ENCODE assay signal across 10 cellular contexts in the genomic region with DNA sequence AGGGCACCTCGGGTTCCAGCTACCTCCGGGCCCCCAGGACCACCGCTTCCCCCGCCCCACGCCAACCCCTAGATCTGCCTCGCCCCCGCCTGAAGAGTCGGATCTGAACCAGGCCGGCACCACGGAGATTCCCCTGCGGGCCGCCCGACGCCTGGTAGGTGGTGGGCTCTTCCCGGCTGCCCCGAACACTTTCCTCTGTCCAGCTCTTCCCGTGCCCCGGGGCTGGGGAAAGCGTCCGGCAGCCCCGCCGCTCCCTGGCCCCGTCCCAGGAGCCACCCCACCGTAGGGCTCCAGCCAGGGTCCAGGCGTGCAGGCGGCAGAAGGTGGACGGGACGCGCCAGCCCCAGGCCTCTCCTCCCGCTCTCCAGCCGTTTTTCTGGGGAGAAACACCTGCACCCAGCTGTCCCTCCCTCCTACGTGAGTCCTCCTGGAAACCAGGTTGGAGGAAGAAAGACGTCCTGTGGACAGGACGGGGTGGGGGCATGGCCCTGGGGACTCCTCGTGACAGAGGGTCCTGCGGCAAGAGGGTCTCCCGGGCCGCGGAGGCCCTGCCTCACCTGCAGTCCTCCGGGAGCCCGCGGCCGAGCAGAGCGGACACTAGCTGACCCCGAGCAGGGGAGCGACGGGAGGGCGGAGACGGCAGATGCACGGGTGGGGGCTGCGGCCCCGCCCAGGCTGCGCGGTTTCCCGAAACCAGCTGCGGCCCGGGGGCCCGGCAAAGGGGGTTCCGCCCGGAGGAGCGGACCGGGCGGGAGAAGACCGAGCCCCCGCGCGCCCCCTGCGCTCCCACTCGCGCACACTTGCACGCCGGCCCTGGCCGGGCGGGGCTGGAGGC. TPM values are rescaled to one million over a fixed set of nuclear protein-coding genes. Genes with fewer than 3 reads are reported as not detected.
DNase-seq lines count a peak whose midpoint lies in the region; ATAC-seq and TF ChIP-seq lines count a peak whose summit lies in the region.
"Had no signal": no experiment of that assay in that cellular context is flagged by ENCODE, and none has a peak within 500 bp of the region (broad histone marks: within the 10 kb centered on the region; RNA-seq: fewer than 3 reads in every experiment).

Gene TMEM176B (minus strand): TSS at position 624 of the 835 bp plus-strand sequence. CDS start 3,795 bp downstream, outside the sequence.

- H3K27me3 ChIP-seq in CD4-positive, alpha-beta memory T cell (ENCODE audit: insufficient read depth, low read length), result peaks cover 32% of the 10 kb centered on the region
- no peaks in the 10 kb centered on the region for H3K27me3 ChIP-seq in Peyer's patch
- peaks cover 0 to 50% (median 25%) of the 10 kb centered on the region in 7 donors for H3K27me3 ChIP-seq in heart right ventricle
- H3K27me3 ChIP-seq in ovary, result no peaks in the 10 kb centered on the region
- H3K27me3 ChIP-seq in mesenchymal stem cell (ENCODE audit: control insufficient read depth in 1 of 2, insufficient read depth in 1 of 2, low read length in 2 of 2), result peaks cover 16 to 61% of the 10 kb centered on the region in 2 experiments

- H3K9me3 ChIP-seq in CD4-positive, alpha-beta memory T cell (ENCODE audit: control insufficient read depth in 1 of 2, low read length in 2 of 2), result no peaks in the 10 kb centered on the region
- H3K9me3 ChIP-seq in Peyer's patch, result no peaks in the 10 kb centered on the region
- H3K9me3 ChIP-seq in heart right ventricle, result no peaks in the 10 kb centered on the region
- no peaks in the 10 kb centered on the region for H3K9me3 ChIP-seq in ovary
- no peaks in the 10 kb centered on the region for H3K9me3 ChIP-seq in mesenchymal stem cell (ENCODE audit: control insufficient read depth, low read length)

- H3K27me3 Mint-ChIP-seq in CD4-positive, alpha-beta memory T cell, result peaks cover 42 to 45% of the 10 kb centered on the region in 2 donors

- peak within 1 kb of the TSS in 1 of 2 donors; percentile 32 for H3K4me3 ChIP-seq in CD4-positive, alpha-beta memory T cell (ENCODE audit: low read length in 2 of 2)
- H3K4me3 ChIP-seq in Peyer's patch (peak within 1 kb of the TSS; percentile 50 to 81 (median 64)), heart right ventricle (peak within 1 kb of the TSS; percentile 42 to 76 (median 66)), ovary (peak within 1 kb of the TSS; percentile 55), mesenchymal stem cell (ENCODE audit: insufficient read depth in 1 of 2, low read depth in 1 of 2, low read length in 2 of 2) (no peak within 1 kb of the TSS)

- H3K23ac ChIP-seq in mesenchymal stem cell (ENCODE audit: low read length in 2 of 2), result no peak within 1 kb of the TSS

- WGBS in heart right ventricle, 2 donors, result 8% methylated on average over 72 to 74 of the region's 74 CpGs
- WGBS in ovary, 3 donors, result 3 to 5% (median 4%) methylated on average over 59 to 74 of the region's 74 CpGs
- 18% methylated on average over 47 of the region's 74 CpGs for WGBS in mesenchymal stem cell

- H2AFZ ChIP-seq in mesenchymal stem cell (ENCODE audit: low read depth, low read length), result no peak within 1 kb of the TSS

- H3K27ac ChIP-seq in CD4-positive, alpha-beta memory T cell (ENCODE audit: low read depth, low read length), result no peak within 1 kb of the TSS
- H3K27ac ChIP-seq in Peyer's patch (peak within 1 kb of the TSS; percentile 73 to 92 (median 91)), heart right ventricle (peak within 1 kb of the TSS in 9 of 10 donors; percentile 40 to 81 (median 66)), ovary (peak within 1 kb of the TSS; percentile 68 to 70), mesenchymal stem cell (ENCODE audit: low read length, poor library complexity, severe bottlenecking) (no peak within 1 kb of the TSS)

- peaks cover 0 to 14% (median 6%) of the 10 kb centered on the region in 8 donors for H3K9me3 Mint-ChIP-seq in CD4-positive, alpha-beta memory T cell

- H3K4me3 Mint-ChIP-seq in CD4-positive, alpha-beta memory T cell, result peak within 1 kb of the TSS; percentile 59 to 76 (median 74)

- intact Hi-C loops in CD4-positive, alpha-beta memory T cell (cut with micrococcal nuclease), result no loop called here
- intact Hi-C loops in heart right ventricle (cut with DNase I), result loop anchor here in 2 of 10 donors (5.0 to 10.0 kb wide), 2 partner anchors 47 to 185 kb away; no protein-coding TSS in a partner anchor
- intact Hi-C loops in ovary (cut with DNase I), result no loop called here

- POLR2A ChIA-PET in CD4-positive, alpha-beta memory T cell (lab: Charles Lee; ENCODE audit: partially characterized antibody), result interaction anchor here (0.6 kb wide), 1 partner anchor 1859 kb away, joined by 3 read pairs; no protein-coding TSS in a partner anchor

- H3K4me2 ChIP-seq in mesenchymal stem cell (ENCODE audit: low read length, poor library complexity, severe bottlenecking), result no peak within 1 kb of the TSS

- H3K14ac ChIP-seq in mesenchymal stem cell (ENCODE audit: low read length in 2 of 2), result no peak within 1 kb of the TSS

- CTCF ChIA-PET in CD4-positive, alpha-beta memory T cell (lab: Charles Lee; ENCODE audit: partially characterized antibody), result no interaction called here

- H4K91ac ChIP-seq in mesenchymal stem cell (ENCODE audit: low read length), result no peak within 1 kb of the TSS

- H2BK15ac ChIP-seq in mesenchymal stem cell (ENCODE audit: low read depth, poor library complexity, severe bottlenecking), result no peak within 1 kb of the TSS

- no peak within 1 kb of the TSS for H2AK5ac ChIP-seq in mesenchymal stem cell (ENCODE audit: low read length, severe bottlenecking)

- H2BK120ac ChIP-seq in mesenchymal stem cell (ENCODE audit: low read depth, low read length), result no peak within 1 kb of the TSS

- peaks cover 14% of the 10 kb centered on the region for H3K4me1 ChIP-seq in CD4-positive, alpha-beta memory T cell (ENCODE audit: insufficient read depth, low read length)
- H3K4me1 ChIP-seq in Peyer's patch (peaks cover 0 to 13% (median 5%) of the 10 kb centered on the region in 4 donors), heart right ventricle (peaks cover 0 to 44% (median 17%) of the 10 kb centered on the region in 9 donors), ovary (ENCODE audit: insufficient read depth) (no peaks in the 10 kb centered on the region), mesenchymal stem cell (ENCODE audit: control insufficient read depth, insufficient read depth, low read depth, low read length) (no peaks in the 10 kb centered on the region)

- H3K9ac ChIP-seq in mesenchymal stem cell (ENCODE audit: low read length), result no peak within 1 kb of the TSS

- DNase-seq in CD4-positive, alpha-beta memory T cell, result no peak
- DNase-seq in Peyer's patch, result peak; percentile 25 to 88 (median 78)
- DNase-seq in heart right ventricle, result peak; percentile 50 to 72
- peak; percentile 81 to 87 (median 82) for DNase-seq in ovary
- no peak for DNase-seq in NCI-H2171 (lab: John Stamatoyannopoulos, UW)
- no peak for DNase-seq in mesenchymal stem cell
- DNase-seq in DMS153 (lab: John Stamatoyannopoulos, UW), result no peak

- ATAC-seq in heart right ventricle (peak; percentile 82 to 90 (median 88)), HG03045 (IDR thresholded peaks at IDR 0.05; ENCODE audit: unreplicated experiment) (no peak)

- H3K4me1 Mint-ChIP-seq in CD4-positive, alpha-beta memory T cell, result peaks cover 2 to 14% (median 4%) of the 10 kb centered on the region in 4 donors

- no peak within 1 kb of the TSS for H3K27ac Mint-ChIP-seq in CD4-positive, alpha-beta memory T cell

- H2BK12ac ChIP-seq in mesenchymal stem cell (ENCODE audit: low read length in 2 of 2), result no peak within 1 kb of the TSS

- H3K4ac ChIP-seq in mesenchymal stem cell (ENCODE audit: low read depth in 1 of 2, low read length in 2 of 2), result no peak within 1 kb of the TSS

- TF ChIP-seq CTCF in Peyer's patch (IDR thresholded peaks at IDR 0.05), result peak in 1 of 6 experiments; percentile 11
- no peak for TF ChIP-seq CTCF in heart right ventricle (IDR thresholded peaks at IDR 0.05)
- TF ChIP-seq CTCF in ovary (IDR thresholded peaks at IDR 0.05), result no peak

- H2BK5ac ChIP-seq in mesenchymal stem cell (ENCODE audit: low read depth, low read length, poor library complexity, severe bottlenecking), result no peak within 1 kb of the TSS

- no peak within 1 kb of the TSS for H4K8ac ChIP-seq in mesenchymal stem cell (ENCODE audit: low read length)

- peak; percentile 58 to 72 for TF ChIP-seq POLR2A in Peyer's patch (IDR thresholded peaks at IDR 0.05)
- peak; percentile 72 for TF ChIP-seq POLR2A in ovary (IDR thresholded peaks at IDR 0.05)

- H3K36me3 ChIP-seq in CD4-positive, alpha-beta memory T cell (ENCODE audit: insufficient read depth, low read length), result no peaks in the 10 kb centered on the region
- H3K36me3 ChIP-seq in Peyer's patch (peaks cover 0 to 17% (median 0%) of the 10 kb centered on the region in 3 donors), heart right ventricle (peaks cover 0 to 38% (median 0%) of the 10 kb centered on the region in 9 donors), ovary (no peaks in the 10 kb centered on the region), mesenchymal stem cell (ENCODE audit: control insufficient read depth in 1 of 2, insufficient read depth in 2 of 2, low read depth in 1 of 2, low read length in 2 of 2) (no peaks in the 10 kb centered on the region)

- H3K18ac ChIP-seq in mesenchymal stem cell (ENCODE audit: low read depth in 1 of 2, low read length in 2 of 2), result no peak within 1 kb of the TSS

- H3K36me3 Mint-ChIP-seq in CD4-positive, alpha-beta memory T cell, result peaks cover 0 to 1% of the 10 kb centered on the region in 2 donors

- peak; percentile 55 for TF ChIP-seq EP300 in ovary (IDR thresholded peaks at IDR 0.05)

- no peaks in the 10 kb centered on the region for H3K79me1 ChIP-seq in mesenchymal stem cell (replicated peaks; ENCODE audit: low read length, poor library complexity, severe bottlenecking)

RNA-seq across cellular contexts. Expression of gene TMEM176B, which starts in this region (rescaled TPM):
- total RNA-seq in CD4-positive, alpha-beta memory T cell, result 1 to 10 TPM; 1.6 to 2.3 TPM
- not detected for polyA plus RNA-seq in CD4-positive, alpha-beta memory T cell
- total RNA-seq in Peyer's patch (100 to 1,000 TPM in 3 of 4 donors, 10 to 100 TPM in 1; 93.3 to 394 (median 300) TPM), heart right ventricle (100 to 1,000 TPM in 2 of 10 donors, 10 to 100 TPM in 8; 19.6 to 149 (median 52.6) TPM), ovary (100 to 1,000 TPM in 6 of 7 donors, 10 to 100 TPM in 1; 86.7 to 145 (median 137) TPM)
- polyA plus RNA-seq in heart right ventricle (10 to 100 TPM; 15.9 to 24.8 TPM), ovary (100 to 1,000 TPM; 109 to 131 TPM)
- 5.5 TPM for polyA plus RNA-seq in mesenchymal stem cell (2013, experiment 1 of 2)
- polyA plus RNA-seq in mesenchymal stem cell (2013, experiment 2 of 2), result 5.8 TPM
- total RNA-seq: dermis microvascular lymphatic vessel endothelial cell; T-helper 1 cell treated with Interleukin-12 subunit alpha and Interleukin-12 subunit beta and Interleukin-4 antibody, amounts not matched to agents 30 ng/mL and 1 ng/mL, for 36 hours had no signal

Comparison
In these comparisons a context has a peak if more than half of its experiments do, and no peak if none do; other contexts are left out.
1. RNA of gene TMEM176B (total RNA-seq): 93.3 to 394 TPM in Peyer's patch, 86.7 to 145 TPM in ovary and 19.6 to 149 TPM in heart right ventricle; 1.6 to 2.3 TPM in CD4-positive, alpha-beta memory T cell; every median in the first group is over 4 times any median in the second.
2. RNA of gene TMEM176B (polyA plus RNA-seq): 109 to 131 TPM in ovary and 15.9 to 24.8 TPM in heart right ventricle; not detected in CD4-positive, alpha-beta memory T cell; every median in the first group is over 10 times any median in the second.
3. RNA of gene TMEM176B (polyA plus RNA-seq): 109 to 131 TPM in ovary; 15.9 to 24.8 TPM in heart right ventricle; every median in the first group is over 4 times any median in the second.
4. DNase-seq: peak in Peyer's patch (3 of 3), heart right ventricle (2 of 2) and ovary (5 of 5); none in CD4-positive, alpha-beta memory T cell (0 of 5), NCI-H2171 (single experiment), mesenchymal stem cell (single experiment) and DMS153 (single experiment).
5. H3K27ac ChIP-seq: peak in Peyer's patch (4 of 4), heart right ventricle (9 of 10) and ovary (2 of 2); none in CD4-positive, alpha-beta memory T cell (single experiment) and mesenchymal stem cell (single experiment).
6. H3K4me3 ChIP-seq: peak in Peyer's patch (4 of 4), heart right ventricle (10 of 10) and ovary (single experiment); none in mesenchymal stem cell (0 of 2).